ENCODE assay signal across 34 cellular contexts in the genomic region with DNA sequence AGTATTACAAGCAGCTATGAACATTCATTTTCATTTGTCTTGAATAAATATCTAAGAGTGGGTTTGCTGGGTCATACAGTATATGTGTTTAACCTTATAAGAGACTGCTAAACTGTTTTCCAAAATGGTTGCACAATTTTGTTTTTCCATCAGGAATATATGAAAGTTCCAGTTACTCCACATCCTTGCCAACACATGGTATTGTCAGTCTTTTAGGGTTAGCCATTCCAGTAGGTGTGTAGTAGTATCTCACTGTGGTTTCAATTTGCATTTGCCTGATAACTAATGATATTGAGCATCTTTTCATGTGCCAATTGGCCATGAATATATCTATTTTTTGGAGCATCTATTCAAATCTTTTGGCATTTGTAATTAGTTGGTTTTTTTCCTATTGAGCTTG. TPM values are rescaled to one million over a fixed set of nuclear protein-coding genes. Genes with fewer than 3 reads are reported as not detected.
"Had no signal": no experiment of that assay in that cellular context is flagged by ENCODE, and none has a peak within 500 bp of the region (broad histone marks: within the 10 kb centered on the region; RNA-seq: fewer than 3 reads in every experiment).

No MANE protein-coding gene starts in this region.

- FAIRE-seq: colon, frontal cortex, islet of Langerhans, keratinocyte had no signal

- ATAC-seq: foreskin keratinocyte, gastroesophageal sphincter, heart right ventricle, left cardiac atrium, left lung, left ventricle myocardium superior, lower lobe of right lung, mucosa of descending colon had no signal

- H3K36me3 ChIP-seq: esophagus muscularis mucosa, gastroesophageal sphincter, heart right ventricle, left lung, lower lobe of right lung had no signal

- DNase-seq: dermis blood vessel endothelial cell; dorsolateral prefrontal cortex; effector CD4-positive, alpha-beta T cell; effector memory CD4-positive, alpha-beta T cell; foreskin keratinocyte; glutamatergic neuron; head of caudate nucleus; heart right ventricle; hippocampal formation; left cardiac atrium; left lung; left ventricle myocardium superior; lower lobe of right lung; mesenchymal stem cell; mucosa of descending colon; naive B cell had no signal

- H3K27ac ChIP-seq: coronary artery, dorsolateral prefrontal cortex, esophagus muscularis mucosa, foreskin keratinocyte, gastroesophageal sphincter, heart right ventricle, left lung, lower lobe of right lung had no signal

- H3K27me3 Mint-ChIP-seq: naive B cell had no signal

- H3K27ac Mint-ChIP-seq: mesothelial cell of epicardium, naive B cell had no signal

- H3K9me3 ChIP-seq: esophagus muscularis mucosa, gastroesophageal sphincter, left lung, lower lobe of right lung, mucosa of descending colon had no signal

- H3K4me3 Mint-ChIP-seq: mesothelial cell of epicardium, naive B cell had no signal

- H3K4me1 Mint-ChIP-seq: mesothelial cell of epicardium, naive B cell had no signal

- H3K4me3 ChIP-seq: coronary artery, dorsolateral prefrontal cortex, esophagus muscularis mucosa, gastroesophageal sphincter, heart right ventricle, left lung, lower lobe of right lung, mucosa of descending colon had no signal

- H3K36me3 Mint-ChIP-seq: naive B cell had no signal

- H3K4me1 ChIP-seq: esophagus muscularis mucosa, gastroesophageal sphincter, lower lobe of right lung had no signal

- H3K27me3 ChIP-seq: dorsolateral prefrontal cortex, esophagus muscularis mucosa, foreskin keratinocyte, gastroesophageal sphincter, heart right ventricle, left lung had no signal

RNA-seq across cellular contexts. Expression of gene CCDC83, which starts 7.7 kb away (rescaled TPM):
- total RNA-seq: dermis blood vessel endothelial cell, endothelial cell of umbilical vein, epithelial cell of proximal tubule, esophagus muscularis mucosa, fibroblast of villous mesenchyme, foreskin keratinocyte, frontal cortex, gastroesophageal sphincter, heart right ventricle, kidney epithelial cell, left cardiac atrium, left lung, left ventricle myocardium superior, lower leg skin, lower lobe of right lung, lung microvascular endothelial cell, mesenteric fat pad, mesothelial cell of epicardium, mucosa of descending colon, myocyte had no signal
- polyA plus RNA-seq: endothelial cell of umbilical vein, esophagus, fibroblast of lung, foreskin keratinocyte, heart right ventricle, keratinocyte had no signal
